Comparison of ENCODE assay signal across 1 cellular context in genomic region chr4:83617371-83618021, GRCh38.
TF ChIP-seq lines count a peak whose summit lies in the region.

No MANE protein-coding gene starts in this region.

TF ChIP-seq in GM23338, 12 proteins besides CTCF, POLR2A, EP300 and RAD21 (continued from another document):
- TF ChIP-seq, protein P1, sequence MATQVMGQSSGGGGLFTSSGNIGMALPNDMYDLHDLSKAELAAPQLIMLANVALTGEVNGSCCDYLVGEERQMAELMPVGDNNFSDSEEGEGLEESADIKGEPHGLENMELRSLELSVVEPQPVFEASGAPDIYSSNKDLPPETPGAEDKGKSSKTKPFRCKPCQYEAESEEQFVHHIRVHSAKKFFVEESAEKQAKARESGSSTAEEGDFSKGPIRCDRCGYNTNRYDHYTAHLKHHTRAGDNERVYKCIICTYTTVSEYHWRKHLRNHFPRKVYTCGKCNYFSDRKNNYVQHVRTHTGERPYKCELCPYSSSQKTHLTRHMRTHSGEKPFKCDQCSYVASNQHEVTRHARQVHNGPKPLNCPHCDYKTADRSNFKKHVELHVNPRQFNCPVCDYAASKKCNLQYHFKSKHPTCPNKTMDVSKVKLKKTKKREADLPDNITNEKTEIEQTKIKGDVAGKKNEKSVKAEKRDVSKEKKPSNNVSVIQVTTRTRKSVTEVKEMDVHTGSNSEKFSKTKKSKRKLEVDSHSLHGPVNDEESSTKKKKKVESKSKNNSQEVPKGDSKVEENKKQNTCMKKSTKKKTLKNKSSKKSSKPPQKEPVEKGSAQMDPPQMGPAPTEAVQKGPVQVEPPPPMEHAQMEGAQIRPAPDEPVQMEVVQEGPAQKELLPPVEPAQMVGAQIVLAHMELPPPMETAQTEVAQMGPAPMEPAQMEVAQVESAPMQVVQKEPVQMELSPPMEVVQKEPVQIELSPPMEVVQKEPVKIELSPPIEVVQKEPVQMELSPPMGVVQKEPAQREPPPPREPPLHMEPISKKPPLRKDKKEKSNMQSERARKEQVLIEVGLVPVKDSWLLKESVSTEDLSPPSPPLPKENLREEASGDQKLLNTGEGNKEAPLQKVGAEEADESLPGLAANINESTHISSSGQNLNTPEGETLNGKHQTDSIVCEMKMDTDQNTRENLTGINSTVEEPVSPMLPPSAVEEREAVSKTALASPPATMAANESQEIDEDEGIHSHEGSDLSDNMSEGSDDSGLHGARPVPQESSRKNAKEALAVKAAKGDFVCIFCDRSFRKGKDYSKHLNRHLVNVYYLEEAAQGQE (IDR thresholded peaks at IDR 0.05; ENCODE audit: unreplicated experiment), result no peak
- TF ChIP-seq ETS1 (IDR thresholded peaks at IDR 0.05) (no peak), ZNF331 (CRISPR knock-in tag; IDR thresholded peaks at IDR 0.05; ENCODE audit: low read depth) (no peak), JUNB (IDR thresholded peaks at IDR 0.05; ENCODE audit: unreplicated experiment) (no peak), STAT1 (IDR thresholded peaks at IDR 0.05; ENCODE audit: unreplicated experiment) (no peak), ZNF462 (CRISPR knock-in tag; IDR thresholded peaks at IDR 0.05) (no peak), EZH2phosphoT487 (IDR thresholded peaks at IDR 0.05; ENCODE audit: unreplicated experiment) (no peak), EZH2 (IDR thresholded peaks at IDR 0.05; ENCODE audit: low read depth, unreplicated experiment) (no peak), NANOG (IDR thresholded peaks at IDR 0.05; ENCODE audit: borderline replicate concordance) (no peak), CREB1 (CRISPR knock-in tag; IDR thresholded peaks at IDR 0.05; ENCODE audit: low read depth) (no peak)
